Comparison of ENCODE assay signal across 18 cellular contexts in genomic region chr10:103985726-103986125, GRCh38. TPM values are rescaled to one million over a fixed set of nuclear protein-coding genes. Genes with fewer than 3 reads are reported as not detected.
DNase-seq lines count a peak whose midpoint lies in the region; ATAC-seq and TF ChIP-seq lines count a peak whose summit lies in the region.
"Had no signal": no experiment of that assay in that cellular context is flagged by ENCODE, and none has a peak within 500 bp of the region (broad histone marks: within the 10 kb centered on the region; RNA-seq: fewer than 3 reads in every experiment).

No MANE protein-coding gene starts in this region.

- no peaks in the 10 kb centered on the region for H3K9me3 Mint-ChIP-seq in natural killer cell treated with Interleukin-12 subunit alpha and Interleukin-12 subunit beta and Interleukin-15 and Interleukin-18, amount 100 ng/mL, for 72 hours
- H3K9me3 Mint-ChIP-seq: CD4-positive, alpha-beta memory T cell had no signal

- TF ChIP-seq CTCF in fibroblast of lung (conservative IDR thresholded peaks at IDR 0.05 in 1 of 2, IDR thresholded peaks at IDR 0.05 in 1 of 2; ENCODE audit: low read depth in 1 of 2, low read length in 2 of 2) (no peak), right atrium auricular region (IDR thresholded peaks at IDR 0.05) (no peak)

- H3K9me3 ChIP-seq in fibroblast of lung (ENCODE audit: control insufficient read depth, insufficient read depth, low read depth, low read length) (no peaks in the 10 kb centered on the region), right atrium auricular region (no peaks in the 10 kb centered on the region)

- no peaks in the 10 kb centered on the region for H3K27me3 Mint-ChIP-seq in natural killer cell treated with Interleukin-12 subunit alpha and Interleukin-12 subunit beta and Interleukin-15 and Interleukin-18, amount 100 ng/mL, for 72 hours
- H3K27me3 Mint-ChIP-seq: B cell; CD4-positive, alpha-beta memory T cell had no signal

- H3K27ac Mint-ChIP-seq in natural killer cell treated with Interleukin-12 subunit alpha and Interleukin-12 subunit beta and Interleukin-15 and Interleukin-18, amount 100 ng/mL, for 72 hours: peak overlapping the region; percentile 71 to 82
- H3K27ac Mint-ChIP-seq: B cell had no signal

- H3K36me3 ChIP-seq in fibroblast of lung (ENCODE audit: control insufficient read depth, insufficient read depth, low read length): no peaks in the 10 kb centered on the region
- H3K36me3 ChIP-seq in right atrium auricular region: no peaks in the 10 kb centered on the region

- DNase-seq in EL: peak; percentile 26
- DNase-seq in M059J (ENCODE audit: low read depth): peak; percentile 17
- DNase-seq in fibroblast of lung (ENCODE audit: low read depth in 2 of 2): peak in 1 of 2 donors; percentile 61
- DNase-seq in natural killer cell treated with Interleukin-12 subunit alpha and Interleukin-12 subunit beta and Interleukin-15 and Interleukin-18, amount 100 ng/mL, for 72 hours (ENCODE audit: low spot score): no peak
- DNase-seq in right atrium auricular region (ENCODE audit: low spot score): no peak
- DNase-seq: ACHN, DMS79, NCI-H1417 treated with DMSO at 0.1 percent for 48 hours, NCI-H2029, NCI-H2171 treated with DMSO at 0.1 percent for 48 hours had no signal

- H3K36me3 Mint-ChIP-seq in natural killer cell treated with Interleukin-12 subunit alpha and Interleukin-12 subunit beta and Interleukin-15 and Interleukin-18, amount 100 ng/mL, for 72 hours: no peaks in the 10 kb centered on the region

- H3K27me3 ChIP-seq in fibroblast of lung (ENCODE audit: control insufficient read depth, insufficient read depth, low read length) (no peaks in the 10 kb centered on the region), right atrium auricular region (no peaks in the 10 kb centered on the region)

- H3K4me2 ChIP-seq in fibroblast of lung (ENCODE audit: extremely low read depth, insufficient read depth, low read length): peak overlapping the region; percentile 61
- H3K4me2 ChIP-seq: KMS-11 had no signal

- H3K4me3 ChIP-seq in fibroblast of lung (replicated peaks in 1 of 4; ENCODE audit: control extremely low read depth in 1 of 4, insufficient read depth in 1 of 4, low read depth in 3 of 4, low read length in 4 of 4) (no peak overlapping the region), right atrium auricular region (no peak overlapping the region)
- H3K4me3 ChIP-seq: SK-N-MC had no signal

- no peak overlapping the region for H3K9ac ChIP-seq in fibroblast of lung (ENCODE audit: insufficient read depth, low read length)
- H3K9ac ChIP-seq: KMS-11 had no signal

- ATAC-seq in natural killer cell treated with Interleukin-12 subunit alpha and Interleukin-12 subunit beta and Interleukin-15 and Interleukin-18, amount 100 ng/mL, for 72 hours: no peak
- ATAC-seq in HG03442 (IDR thresholded peaks at IDR 0.05; ENCODE audit: unreplicated experiment) (no peak), HG03159 (IDR thresholded peaks at IDR 0.05; ENCODE audit: unreplicated experiment) (no peak)
- ATAC-seq: HCT116, Right ventricle myocardium inferior had no signal

- H3K4me1 ChIP-seq in fibroblast of lung (ENCODE audit: control insufficient read depth, extremely low read depth, insufficient read depth, low read length): peaks cover 6% of the 10 kb centered on the region
- H3K4me1 ChIP-seq in right atrium auricular region: peaks cover 0 to 15% of the 10 kb centered on the region in 2 donors

- peaks cover 55 to 60% of the 10 kb centered on the region in 2 donors for H3K4me1 Mint-ChIP-seq in natural killer cell treated with Interleukin-12 subunit alpha and Interleukin-12 subunit beta and Interleukin-15 and Interleukin-18, amount 100 ng/mL, for 72 hours (ENCODE audit: low read depth in 2 of 2)

- peaks cover 64% of the 10 kb centered on the region for H3K79me2 ChIP-seq in fibroblast of lung (ENCODE audit: control insufficient read depth, insufficient read depth, low read length)

- H4K20me1 ChIP-seq in fibroblast of lung (ENCODE audit: control insufficient read depth, extremely low read depth, insufficient read depth, low read length): no peaks in the 10 kb centered on the region

- H3K4me3 Mint-ChIP-seq in natural killer cell treated with Interleukin-12 subunit alpha and Interleukin-12 subunit beta and Interleukin-15 and Interleukin-18, amount 100 ng/mL, for 72 hours: no peak overlapping the region
- H3K4me3 Mint-ChIP-seq: B cell had no signal

- H3K27ac ChIP-seq in fibroblast of lung (ENCODE audit: insufficient read depth, low read length) (no peak overlapping the region), right atrium auricular region (no peak overlapping the region)
- H3K27ac ChIP-seq: KMS-11, SK-N-MC had no signal

- H2AFZ ChIP-seq in fibroblast of lung (ENCODE audit: low read length): no peak overlapping the region

RNA-seq across cellular contexts. Expression of gene SLK, which starts 18.8 kb away (rescaled TPM):
- total RNA-seq in M059J (2014; rRNA removed; shearing (Covaris generic)): 18.7 and 22.1 TPM in 2 replicates
- total RNA-seq in fibroblast of lung (58.0 and 63.1 TPM in 2 replicates), right atrium auricular region (10 to 100 TPM; 42.4 to 57.3 TPM)
- polyA plus RNA-seq in fibroblast of lung: 18.2 and 18.4 TPM in 2 replicates
- 20.8 and 21.3 TPM in 2 replicates for polyA plus RNA-seq in fibroblast of lung (2012)
- polyA minus RNA-seq in fibroblast of lung (ENCODE audit: low replicate concordance): 1.6 and 1.7 TPM in 2 replicates
- 10 to 100 TPM; 26.3 to 32.1 TPM for total RNA-seq in natural killer cell treated with Interleukin-12 subunit alpha and Interleukin-12 subunit beta and Interleukin-15 and Interleukin-18, amount 100 ng/mL, for 72 hours

Comparison
In these comparisons a context has a peak if more than half of its experiments do, and no peak if none do; other contexts are left out.
1. DNase-seq: peak in EL (single experiment) and M059J (single experiment); none in natural killer cell treated with Interleukin-12 subunit alpha and Interleukin-12 subunit beta and Interleukin-15 and Interleukin-18, amount 100 ng/mL, for 72 hours (single experiment) and right atrium auricular region (single experiment).